Comparison of ENCODE assay signal across 8 cellular contexts in the genomic region with DNA sequence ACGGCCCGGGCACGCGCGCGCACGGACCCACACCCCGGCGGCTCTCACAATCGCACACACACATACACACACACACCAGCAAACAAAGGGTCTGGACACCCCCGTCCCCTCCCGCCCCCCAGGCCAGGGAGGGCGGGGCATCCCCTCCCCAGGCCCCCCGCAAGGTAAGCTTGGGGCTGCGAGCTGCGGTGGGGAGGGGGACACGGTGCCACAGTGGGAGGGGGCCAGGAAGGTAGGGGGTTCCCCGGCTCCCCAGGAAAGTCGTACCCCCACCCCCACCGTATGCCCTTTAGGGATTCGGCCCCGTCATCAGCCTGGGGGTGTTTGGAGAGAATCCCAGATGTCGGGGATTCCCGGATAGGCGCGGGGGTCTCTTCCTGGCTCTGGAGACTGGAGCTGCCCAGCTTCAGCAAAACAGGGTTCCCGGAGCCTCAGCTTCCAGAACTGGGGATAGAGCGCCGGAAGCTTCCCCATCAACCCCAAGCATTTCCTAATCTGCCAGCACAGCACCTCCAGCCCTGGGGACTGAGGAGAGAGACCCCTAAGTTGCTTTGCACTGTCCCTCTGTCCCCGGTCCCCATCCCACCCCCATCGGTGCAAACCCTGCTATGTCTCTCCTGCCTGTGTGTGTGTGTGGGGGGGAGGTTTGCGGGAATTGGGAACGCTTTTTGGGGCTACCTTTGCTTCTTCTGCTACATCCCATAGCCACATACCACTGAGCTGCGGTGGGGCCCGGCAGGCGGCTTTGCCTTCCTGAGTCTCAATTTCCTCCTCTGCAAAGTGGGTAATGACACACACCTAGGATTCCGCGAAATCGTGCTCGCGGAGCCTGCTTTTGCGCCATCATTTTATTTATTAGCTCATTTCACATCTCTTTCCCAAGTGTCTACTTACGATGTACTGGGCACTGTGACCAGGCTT. TPM values are rescaled to one million over a fixed set of nuclear protein-coding genes. Genes with fewer than 3 reads are reported as not detected.
DNase-seq lines count a peak whose midpoint lies in the region; ATAC-seq and TF ChIP-seq lines count a peak whose summit lies in the region.

No MANE protein-coding gene starts in this region.

- no peaks in the 10 kb centered on the region for H3K9me3 ChIP-seq in iPS-18a (ENCODE audit: control insufficient read depth, low read depth, low read length)

- no peak for ATAC-seq in HG02970 (IDR thresholded peaks at IDR 0.05; ENCODE audit: low FRiP score, unreplicated experiment)

- no peaks in the 10 kb centered on the region for H3K36me3 Mint-ChIP-seq in type B pancreatic cell

- peaks cover 38% of the 10 kb centered on the region for H3K27me3 ChIP-seq in iPS-18a (ENCODE audit: control insufficient read depth, insufficient read depth, low read length)

- peaks cover 4% of the 10 kb centered on the region for H3K4me1 ChIP-seq in iPS-18a (ENCODE audit: control insufficient read depth, low read depth, low read length)

- DNase-seq in activated effector memory CD4-positive, alpha-beta T cell treated with anti-CD3 and anti-CD28 coated beads, Interleukin-2, amount 50 U/mL, for 16 hours, result peak; percentile 86
- no peak for DNase-seq in activated effector memory CD4-positive, alpha-beta T cell treated with Interleukin-2 at 50 U/mL for 16 hours
- DNase-seq in activated T-helper 9 cell treated with anti-CD3 and anti-CD28 coated beads, Interleukin-2, amount 50 U/mL, for 16 hours (ENCODE audit: low read depth), result peak; percentile 50
- no peak for DNase-seq in type B pancreatic cell (ENCODE audit: extremely low spot score, unreplicated experiment)
- no peak for DNase-seq in NCI-H2029 treated with DMSO at 0.1 percent for 48 hours (lab: John Stamatoyannopoulos, UW)
- DNase-seq in GM19240 (ENCODE audit: insufficient read length, low spot score), result no peak

- H3K27ac ChIP-seq in iPS-18a (ENCODE audit: low read length), result no peak overlapping the region

- no peak for TF ChIP-seq CTCF in type B pancreatic cell (conservative IDR thresholded peaks at IDR 0.05)

- peak overlapping the region; percentile 96 for H3K27ac Mint-ChIP-seq in type B pancreatic cell

- peaks cover 18% of the 10 kb centered on the region for H3K4me1 Mint-ChIP-seq in type B pancreatic cell (ENCODE audit: unreplicated experiment)

- peak overlapping the region; percentile 88 for H3K4me3 ChIP-seq in iPS-18a (ENCODE audit: low read length)

- peak overlapping the region; percentile 45 for H3K9ac ChIP-seq in iPS-18a (ENCODE audit: low read length)

- peaks cover 55% of the 10 kb centered on the region for H3K27me3 Mint-ChIP-seq in type B pancreatic cell

- H3K36me3 ChIP-seq in iPS-18a (ENCODE audit: control insufficient read depth, low read depth, low read length), result no peaks in the 10 kb centered on the region

- H3K9me3 Mint-ChIP-seq in type B pancreatic cell, result no peaks in the 10 kb centered on the region

- H3K4me3 Mint-ChIP-seq in type B pancreatic cell, result peak overlapping the region; percentile 95

RNA-seq across cellular contexts. Expression of gene CDC37, which starts 1.8 kb away (rescaled TPM):
- 125 and 126 TPM in 2 replicates for total RNA-seq in type B pancreatic cell (ENCODE audit: low replicate concordance)

RNA-seq across cellular contexts. Expression of gene PDE4A, which starts 15.2 kb away (rescaled TPM):
- 0.90 and 1.6 TPM in 2 replicates for total RNA-seq in type B pancreatic cell (ENCODE audit: low replicate concordance)

RNA-seq across cellular contexts. Expression of gene TYK2, which starts 24.8 kb away (rescaled TPM):
- total RNA-seq in type B pancreatic cell (ENCODE audit: low replicate concordance), result 96.6 and 131 TPM in 2 replicates

Comparison
In these comparisons a context has a peak if more than half of its experiments do, and no peak if none do; other contexts are left out.
1. DNase-seq: peak in activated effector memory CD4-positive, alpha-beta T cell treated with anti-CD3 and anti-CD28 coated beads, Interleukin-2, amount 50 U/mL, for 16 hours (single experiment) and activated T-helper 9 cell treated with anti-CD3 and anti-CD28 coated beads, Interleukin-2, amount 50 U/mL, for 16 hours (single experiment); none in activated effector memory CD4-positive, alpha-beta T cell treated with Interleukin-2 at 50 U/mL for 16 hours (single experiment), type B pancreatic cell (single experiment), NCI-H2029 treated with DMSO at 0.1 percent for 48 hours (single experiment) and GM19240 (single experiment).